Comparison of ENCODE assay signal across 8 cellular contexts in genomic region chr21:33543505-33544129, GRCh38. TPM values are rescaled to one million over a fixed set of nuclear protein-coding genes. Genes with fewer than 3 reads are reported as not detected.
DNase-seq lines count a peak whose midpoint lies in the region; ATAC-seq, FAIRE-seq and TF ChIP-seq lines count a peak whose summit lies in the region.

No MANE protein-coding gene starts in this region.

- intact Hi-C loops in pancreas (cut with DNase I) = no loop called here
- intact Hi-C loops in vagina (cut with DNase I) = loop anchor here (1.0 kb wide), 1 partner anchor 64 kb away; the partner anchor contains the start of gene TMEM50B

- H3K4me3 ChIP-seq in HUES64 (ENCODE audit: low read length) (peak overlapping the region; percentile 96), gastroesophageal sphincter (peak overlapping the region; percentile 64 to 74), pancreas (peak overlapping the region; percentile 38 to 82 (median 74)), vagina (peak overlapping the region; percentile 73 to 74)

- H3K9ac ChIP-seq in HUES64 (ENCODE audit: low read depth, low read length) = peak overlapping the region; percentile 98

- TF ChIP-seq CTCF in gastroesophageal sphincter (IDR thresholded peaks at IDR 0.05) (no peak), pancreas (IDR thresholded peaks at IDR 0.05) (no peak), vagina (IDR thresholded peaks at IDR 0.05) (no peak)

- TF ChIP-seq POLR2A in gastroesophageal sphincter (IDR thresholded peaks at IDR 0.05) (no peak), vagina (IDR thresholded peaks at IDR 0.05) (no peak), H54 (IDR thresholded peaks at IDR 0.05; ENCODE audit: low read depth, low read length) (no peak)

- no peak for FAIRE-seq in pancreas (lab: Jason Lieb, UNC)
- FAIRE-seq in H54 (lab: Jason Lieb, UNC) = no peak

- H3K9me3 ChIP-seq in HUES64 (ENCODE audit: insufficient read depth, low read depth, low read length) (no peaks in the 10 kb centered on the region), gastroesophageal sphincter (no peaks in the 10 kb centered on the region), pancreas (no peaks in the 10 kb centered on the region), vagina (no peaks in the 10 kb centered on the region)

- peaks cover 45% of the 10 kb centered on the region for H3K36me3 ChIP-seq in HUES64 (ENCODE audit: insufficient read depth, low read length)
- H3K36me3 ChIP-seq in gastroesophageal sphincter = peaks cover 0 to 31% of the 10 kb centered on the region in 2 donors
- peaks cover 0 to 17% (median 7%) of the 10 kb centered on the region in 3 donors for H3K36me3 ChIP-seq in pancreas
- peaks cover 0 to 14% of the 10 kb centered on the region in 2 donors for H3K36me3 ChIP-seq in vagina

- peaks cover 23% of the 10 kb centered on the region for H3K4me1 ChIP-seq in HUES64 (ENCODE audit: insufficient read depth, low read length)
- H3K4me1 ChIP-seq in gastroesophageal sphincter = peaks cover 3 to 56% (median 23%) of the 10 kb centered on the region in 3 donors
- peaks cover 13 to 39% (median 20%) of the 10 kb centered on the region in 3 donors for H3K4me1 ChIP-seq in pancreas
- H3K4me1 ChIP-seq in vagina = peaks cover 32% of the 10 kb centered on the region

- H3K27ac ChIP-seq in HUES64 (ENCODE audit: low read depth, low read length) (peak overlapping the region; percentile 99), gastroesophageal sphincter (peak overlapping the region; percentile 76 to 99 (median 97)), pancreas (peak overlapping the region; percentile 98 to 100 (median 100)), vagina (peak overlapping the region; percentile 97)

- peak; percentile 61 for DNase-seq in activated CD8-positive, alpha-beta memory T cell treated with anti-CD3 and anti-CD28 coated beads, Interleukin-2, amount 50 U/mL, for 4 hours
- DNase-seq in pancreas = peak in 5 of 6 donors; percentile 66 to 83 (median 73)
- no peak for DNase-seq in vagina (ENCODE audit: extremely low spot score in 2 of 2)
- DNase-seq in H54 (ENCODE audit: insufficient read length, low spot score) = no peak

- H3K27me3 ChIP-seq in HUES64 (ENCODE audit: insufficient read depth, low read length) = no peaks in the 10 kb centered on the region
- H3K27me3 ChIP-seq in gastroesophageal sphincter = no peaks in the 10 kb centered on the region
- no peaks in the 10 kb centered on the region for H3K27me3 ChIP-seq in pancreas
- H3K27me3 ChIP-seq in vagina = no peaks in the 10 kb centered on the region

- peak; percentile 24 for ATAC-seq in GM18511 (IDR thresholded peaks at IDR 0.05; ENCODE audit: unreplicated experiment)
- peak; percentile 19 for ATAC-seq in gastroesophageal sphincter
- peak; percentile 34 to 55 (median 42) for ATAC-seq in pancreas
- ATAC-seq in HG03097 (IDR thresholded peaks at IDR 0.05; ENCODE audit: low FRiP score, unreplicated experiment) = no peak

- no peak for TF ChIP-seq EP300 in gastroesophageal sphincter (IDR thresholded peaks at IDR 0.05)

- under 1% methylated on average over 26 of the region's 26 CpGs for WGBS in HUES64
- 0% methylated on average over 26 of the region's 26 CpGs for WGBS in gastroesophageal sphincter (ENCODE audit: low coverage in 1 of 2), 2 donors
- WGBS in pancreas, 2 donors = 1% methylated on average over 26 of the region's 26 CpGs

RNA-seq across cellular contexts. Expression of gene SON, which starts 0.8 kb away (rescaled TPM):
- 134 TPM for polyA plus RNA-seq in HUES64 (2013, experiment 1 of 2)
- 147 TPM for polyA plus RNA-seq in HUES64 (2013, experiment 2 of 2)
- 100 to 1,000 TPM; 134 to 474 (median 401) TPM for total RNA-seq in gastroesophageal sphincter
- total RNA-seq in pancreas = 100 to 1,000 TPM in 3 of 6 donors, 10 to 100 TPM in 3; 82.5 to 154 (median 102) TPM
- 100 to 1,000 TPM in 1 of 2 donors, 10 to 100 TPM in 1; 86.7 to 205 TPM for polyA plus RNA-seq in pancreas
- total RNA-seq in vagina = 212 TPM

RNA-seq across cellular contexts. Expression of gene GART, which starts 1.7 kb away (rescaled TPM):
- polyA plus RNA-seq in HUES64 (2013, experiment 1 of 2) = 99.7 TPM
- 97.7 TPM for polyA plus RNA-seq in HUES64 (2013, experiment 2 of 2)
- total RNA-seq in gastroesophageal sphincter = 10 to 100 TPM; 41.8 to 74.2 (median 67.6) TPM
- 10 to 100 TPM; 20.6 to 37.9 (median 34.4) TPM for total RNA-seq in pancreas
- 10 to 100 TPM; 10.3 to 17.8 TPM for polyA plus RNA-seq in pancreas
- 47.6 TPM for total RNA-seq in vagina

RNA-seq across cellular contexts. Expression of gene DONSON, which starts 44.9 kb away (rescaled TPM):
- polyA plus RNA-seq in HUES64 (2013, experiment 1 of 2) = 34.0 TPM
- polyA plus RNA-seq in HUES64 (2013, experiment 2 of 2) = 34.6 TPM
- total RNA-seq in gastroesophageal sphincter = 1 to 10 TPM; 3.1 to 7.2 (median 4.7) TPM
- total RNA-seq in pancreas = 1 to 10 TPM; 2.4 to 5.3 (median 3.0) TPM
- 10 to 100 TPM in 1 of 2 donors, 1 to 10 TPM in 1; 6.7 to 11.1 TPM for polyA plus RNA-seq in pancreas
- total RNA-seq in vagina = 10.3 TPM

RNA-seq across cellular contexts. Expression of gene DNAJC28, which starts 52.1 kb away (rescaled TPM):
- 2.2 TPM for polyA plus RNA-seq in HUES64 (2013, experiment 1 of 2)
- 2.8 TPM for polyA plus RNA-seq in HUES64 (2013, experiment 2 of 2)
- total RNA-seq in gastroesophageal sphincter (1 to 10 TPM in 3 of 4 donors, under 1 TPM in 1; 0.67 to 4.1 (median 2.7) TPM), pancreas (1 to 10 TPM in 4 of 6 donors, under 1 TPM in 2; 0.73 to 2.0 (median 1.2) TPM), vagina (1.5 TPM)
- polyA plus RNA-seq in pancreas = 1 to 10 TPM; 1.1 to 1.6 TPM

Comparison
In these comparisons a context has a peak if more than half of its experiments do, and no peak if none do; other contexts are left out.
1. DNase-seq: peak in activated CD8-positive, alpha-beta memory T cell treated with anti-CD3 and anti-CD28 coated beads, Interleukin-2, amount 50 U/mL, for 4 hours (single experiment) and pancreas (5 of 6); none in vagina (0 of 2) and H54 (single experiment).
2. Peak in every context shown above with its lines, with median percentiles within 50 percentile points of each other: H3K27ac ChIP-seq and H3K4me3 ChIP-seq.